1 cellular context compared by ENCODE assay signal in genomic region chr4:19358015-19358414, GRCh38.
TF ChIP-seq lines count a peak whose summit lies in the region.

No MANE protein-coding gene starts in this region.

TF ChIP-seq in IMR-90, 13 proteins besides CTCF, POLR2A, EP300 and RAD21:
- TF ChIP-seq CEBPB (IDR thresholded peaks at IDR 0.05; ENCODE audit: low read depth, low read length) = peak; percentile 71
- no peak for TF ChIP-seq USF2 (IDR thresholded peaks at IDR 0.05; ENCODE audit: low read depth, low read length)
